ENCODE assay signal across 8 cellular contexts in the genomic region with DNA sequence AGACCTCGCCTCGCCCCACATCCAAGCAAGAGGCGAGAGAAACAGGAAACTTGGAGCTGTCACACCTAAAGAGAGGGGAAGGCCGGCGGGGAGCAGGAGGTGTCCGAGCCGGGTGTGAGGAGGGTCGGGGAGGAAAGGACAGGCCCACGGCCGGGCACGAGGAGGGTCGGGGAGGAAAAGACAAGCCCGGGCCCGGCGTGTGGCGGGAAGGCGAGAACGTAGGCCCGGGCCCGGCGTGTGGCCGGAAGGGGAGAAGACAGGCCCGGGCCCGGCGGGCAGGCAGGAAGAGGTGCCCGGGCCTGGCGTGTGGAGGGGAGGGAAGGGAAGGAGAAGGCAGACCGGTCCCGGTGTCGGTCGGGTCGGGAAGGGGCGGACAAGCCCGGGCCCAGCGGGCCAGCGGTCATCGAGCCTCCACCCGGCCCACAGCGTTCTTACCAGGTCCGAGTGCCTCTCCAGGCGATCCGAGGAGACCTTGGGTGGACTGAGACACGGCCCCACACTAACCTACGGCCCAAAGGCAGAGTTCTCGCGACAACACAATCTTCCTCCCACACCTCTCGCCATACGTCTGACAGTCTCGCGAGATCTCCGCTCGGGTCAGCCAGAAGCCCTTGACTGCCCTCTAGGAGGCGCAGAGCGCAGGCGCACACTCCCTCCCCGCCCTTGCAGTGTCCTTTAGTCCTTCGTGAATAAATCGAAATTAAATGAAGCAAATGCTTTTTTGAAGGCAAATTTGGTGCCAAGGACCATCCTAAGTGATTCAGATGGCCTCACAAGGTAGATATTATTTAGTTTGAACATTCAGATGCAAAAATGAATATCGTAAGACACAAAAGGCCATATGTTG. TPM values are rescaled to one million over a fixed set of nuclear protein-coding genes. Genes with fewer than 3 reads are reported as not detected.
A peak's percentile ranks its signal among the peaks of the same experiment; 100 is the strongest.
DNase-seq lines count a peak whose midpoint lies in the region; ATAC-seq, FAIRE-seq and TF ChIP-seq lines count a peak whose summit lies in the region.

A gene (minus strand): TSS at position 533 of the 847 bp plus-strand sequence. CDS start 13,943 bp downstream, outside the sequence.

- H3K9ac ChIP-seq in DND-41 (ENCODE audit: low read depth, low read length) = peak within 1 kb of the TSS; percentile 84

- peaks cover 0 to 2% (median 0%) of the 10 kb centered on the region in 11 donors for H3K9me3 Mint-ChIP-seq in naive thymus-derived CD4-positive, alpha-beta T cell
- H3K9me3 Mint-ChIP-seq in stimulated activated naive B cell treated with anti-CD40 and anti-IgM and Interleukin-4, amounts not matched to agents 10 μg/mL and 1 μg/mL and 100 μg/mL, for 72 hours = no peaks in the 10 kb centered on the region

- H3K79me2 ChIP-seq in DND-41 (ENCODE audit: insufficient read depth, low read length) = peaks cover 51% of the 10 kb centered on the region

- peak within 1 kb of the TSS; percentile 87 for H2AFZ ChIP-seq in DND-41 (ENCODE audit: low read depth, low read length)

- peak; percentile 93 for TF ChIP-seq CTCF in DND-41 (IDR thresholded peaks at IDR 0.05; ENCODE audit: borderline replicate concordance, extremely low read depth, low read length, poor library complexity, severe bottlenecking)

- H3K36me3 ChIP-seq in DND-41 (ENCODE audit: insufficient read depth, low read length) (peaks cover 11% of the 10 kb centered on the region), KOPT-K1 (ENCODE audit: insufficient read depth, low read length) (peaks cover 27% of the 10 kb centered on the region)
- H3K36me3 ChIP-seq in naive thymus-derived CD4-positive, alpha-beta T cell (ENCODE audit: control insufficient read depth in 2 of 3, insufficient read depth in 3 of 3, low read length in 3 of 3) = peaks cover 0 to 5% (median 0%) of the 10 kb centered on the region in 3 experiments

- H3K4me1 Mint-ChIP-seq in naive thymus-derived CD4-positive, alpha-beta T cell = peaks cover 44 to 57% (median 55%) of the 10 kb centered on the region in 7 donors
- peaks cover 26 to 46% of the 10 kb centered on the region in 2 donors for H3K4me1 Mint-ChIP-seq in stimulated activated naive B cell treated with anti-CD40 and anti-IgM and Interleukin-4, amounts not matched to agents 10 μg/mL and 1 μg/mL and 100 μg/mL, for 72 hours

- H3K4me2 ChIP-seq in DND-41 (ENCODE audit: insufficient read depth, low read length) = peak within 1 kb of the TSS; percentile 82

- H3K4me1 ChIP-seq in DND-41 (ENCODE audit: insufficient read depth, low read length) = peaks cover 54% of the 10 kb centered on the region
- H3K4me1 ChIP-seq in naive thymus-derived CD4-positive, alpha-beta T cell (ENCODE audit: control insufficient read depth in 2 of 2, insufficient read depth in 2 of 2, low read length in 2 of 2) = peaks cover 27 to 42% of the 10 kb centered on the region in 2 donors

- POLR2A ChIA-PET in naive thymus-derived CD4-positive, alpha-beta T cell (lab: Charles Lee) = interaction anchor here (0.9 kb wide), 1 partner anchor 10 kb away, joined by 3 read pairs; no protein-coding TSS in a partner anchor

- no peaks in the 10 kb centered on the region for H3K27me3 ChIP-seq in DND-41 (ENCODE audit: insufficient read depth, low read length, poor library complexity)
- H3K27me3 ChIP-seq in naive thymus-derived CD4-positive, alpha-beta T cell (ENCODE audit: control insufficient read depth in 2 of 2, insufficient read depth in 2 of 2, low read length in 2 of 2) = no peaks in the 10 kb centered on the region

- peak; percentile 95 for DNase-seq in DND-41
- peak; percentile 96 for DNase-seq in RCC 7860 (ENCODE audit: low spot score)
- peak; percentile 92 for DNase-seq in activated T-helper 1 cell treated with Interleukin-2 at 50 U/mL for 16 hours (ENCODE audit: low read depth)
- DNase-seq in fibroblast of gingiva (ENCODE audit: low read depth) = peak; percentile 98
- peak; percentile 88 to 96 (median 93) for DNase-seq in naive thymus-derived CD4-positive, alpha-beta T cell
- DNase-seq in stimulated activated naive B cell treated with anti-CD40 and anti-IgM and Interleukin-4, amounts not matched to agents 10 μg/mL and 1 μg/mL and 100 μg/mL, for 72 hours = peak; percentile 95

- peak within 1 kb of the TSS; percentile 88 for H3K27ac ChIP-seq in DND-41 (ENCODE audit: low read length)
- H3K27ac ChIP-seq in KOPT-K1 (ENCODE audit: low read depth, low read length, poor library complexity, severe bottlenecking) = peak within 1 kb of the TSS; percentile 83
- peak within 1 kb of the TSS; percentile 93 for H3K27ac ChIP-seq in naive thymus-derived CD4-positive, alpha-beta T cell (ENCODE audit: low read depth, low read length)

- CTCF ChIA-PET in naive thymus-derived CD4-positive, alpha-beta T cell (lab: Charles Lee) = interaction anchor here (1.1 to 2.2 kb wide), 5 partner anchors 10 to 65 kb away, joined by 3 to 16 read pairs (median 7); no protein-coding TSS in a partner anchor

- peak within 1 kb of the TSS; percentile 90 to 97 for H3K4me3 ChIP-seq in DND-41 (ENCODE audit: low read depth in 1 of 2, low read length in 2 of 2)
- peak within 1 kb of the TSS; percentile 70 for H3K4me3 ChIP-seq in naive thymus-derived CD4-positive, alpha-beta T cell (ENCODE audit: low read length)

- H3K27me3 Mint-ChIP-seq in naive thymus-derived CD4-positive, alpha-beta T cell = peaks cover 0 to 4% (median 0%) of the 10 kb centered on the region in 5 donors
- peaks cover 0 to 2% of the 10 kb centered on the region in 2 donors for H3K27me3 Mint-ChIP-seq in stimulated activated naive B cell treated with anti-CD40 and anti-IgM and Interleukin-4, amounts not matched to agents 10 μg/mL and 1 μg/mL and 100 μg/mL, for 72 hours

- peaks cover 38% of the 10 kb centered on the region for H4K20me1 ChIP-seq in DND-41 (ENCODE audit: insufficient read depth, low read length)

- peak within 1 kb of the TSS; percentile 89 to 100 (median 96) for H3K4me3 Mint-ChIP-seq in naive thymus-derived CD4-positive, alpha-beta T cell
- H3K4me3 Mint-ChIP-seq in stimulated activated naive B cell treated with anti-CD40 and anti-IgM and Interleukin-4, amounts not matched to agents 10 μg/mL and 1 μg/mL and 100 μg/mL, for 72 hours = peak within 1 kb of the TSS; percentile 97 to 99

- peak; percentile 95 for ATAC-seq in DND-41 (ENCODE audit: insufficient read depth, low read depth)
- ATAC-seq in GM21786 (IDR thresholded peaks at IDR 0.05; ENCODE audit: unreplicated experiment) = peak; percentile 96
- peak; percentile 98 for ATAC-seq in naive thymus-derived CD4-positive, alpha-beta T cell
- ATAC-seq in stimulated activated naive B cell treated with anti-CD40 and anti-IgM and Interleukin-4, amounts not matched to agents 10 μg/mL and 1 μg/mL and 100 μg/mL, for 72 hours (replicated peaks) = peak; percentile 98 to 99

- H3K27ac Mint-ChIP-seq in naive thymus-derived CD4-positive, alpha-beta T cell = peak within 1 kb of the TSS; percentile 89 to 99 (median 96)
- peak within 1 kb of the TSS; percentile 98 for H3K27ac Mint-ChIP-seq in stimulated activated naive B cell treated with anti-CD40 and anti-IgM and Interleukin-4, amounts not matched to agents 10 μg/mL and 1 μg/mL and 100 μg/mL, for 72 hours

- no peaks in the 10 kb centered on the region for H3K9me3 ChIP-seq in DND-41 (ENCODE audit: insufficient read depth, low read length, severe bottlenecking)
- no peaks in the 10 kb centered on the region for H3K9me3 ChIP-seq in KOPT-K1 (ENCODE audit: insufficient read depth, low read length, poor library complexity, severe bottlenecking)
- no peaks in the 10 kb centered on the region for H3K9me3 ChIP-seq in naive thymus-derived CD4-positive, alpha-beta T cell (ENCODE audit: control insufficient read depth in 2 of 3, low read length in 3 of 3)

- H3K36me3 Mint-ChIP-seq in naive thymus-derived CD4-positive, alpha-beta T cell = peaks cover 0 to 3% (median 0%) of the 10 kb centered on the region in 5 donors
- peaks cover 5 to 14% of the 10 kb centered on the region in 2 donors for H3K36me3 Mint-ChIP-seq in stimulated activated naive B cell treated with anti-CD40 and anti-IgM and Interleukin-4, amounts not matched to agents 10 μg/mL and 1 μg/mL and 100 μg/mL, for 72 hours

- FAIRE-seq in RCC 7860 (lab: Jason Lieb, UNC) = no peak

- intact Hi-C loops in naive thymus-derived CD4-positive, alpha-beta T cell (cut with micrococcal nuclease) = loop anchor here (1.0 to 5.0 kb wide), 7 partner anchors 58 to 436 kb away; a partner anchor contains a TSS

RNA-seq across cellular contexts. Expression of the gene that starts here (rescaled TPM):
- total RNA-seq in naive thymus-derived CD4-positive, alpha-beta T cell = 100 to 1,000 TPM in 2 of 5 experiments, 10 to 100 TPM in 3; 54.6 to 126 (median 78.4) TPM
- 100 to 1,000 TPM; 167 to 181 TPM for polyA plus RNA-seq in naive thymus-derived CD4-positive, alpha-beta T cell

Comparison
In these comparisons a context has a peak if more than half of its experiments do, and no peak if none do; other contexts are left out.
1. Peak in every context shown above with its lines: DNase-seq, ATAC-seq, H3K4me3 ChIP-seq and H3K27ac ChIP-seq.